In the genomic region with DNA sequence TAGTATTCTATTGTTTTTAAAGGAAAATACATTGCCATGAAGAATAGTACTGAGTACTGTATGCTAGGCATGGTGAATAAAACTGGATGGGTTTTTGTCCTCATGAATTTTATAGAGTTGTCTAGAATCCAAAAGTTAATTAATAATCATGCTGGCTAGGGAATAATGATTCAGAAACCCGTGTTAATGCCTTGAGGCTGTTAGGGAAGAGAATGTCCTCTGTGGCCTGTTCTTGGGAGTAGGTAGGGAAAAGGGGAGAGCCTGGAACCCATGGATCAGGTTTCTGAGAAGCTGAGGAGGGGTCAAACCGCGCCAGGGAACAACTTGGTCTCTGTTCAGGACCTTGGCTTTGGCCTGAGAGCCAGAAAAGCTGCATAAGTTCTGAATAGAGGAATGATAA, we compare ENCODE assay signal across 17 cellular contexts.
A peak's percentile ranks its signal among the peaks of the same experiment; 100 is the strongest.
DNase-seq lines count a peak whose midpoint lies in the region; ATAC-seq and TF ChIP-seq lines count a peak whose summit lies in the region.
"Had no signal": no experiment of that assay in that cellular context is flagged by ENCODE, and none has a peak within 500 bp of the region (broad histone marks: within the 10 kb centered on the region; RNA-seq: fewer than 3 reads in every experiment).

No MANE protein-coding gene starts in this region.

- ATAC-seq in HG02938 (IDR thresholded peaks at IDR 0.05; ENCODE audit: unreplicated experiment) (no peak), HG03039 (IDR thresholded peaks at IDR 0.05; ENCODE audit: unreplicated experiment) (no peak), HG03442 (IDR thresholded peaks at IDR 0.05; ENCODE audit: unreplicated experiment) (no peak)
- ATAC-seq: GM23338 had no signal

- no peak overlapping the region for H3K14ac ChIP-seq in H9 (ENCODE audit: insufficient read depth, low read length)

- H3K56ac ChIP-seq in H9 (ENCODE audit: insufficient read length, low read depth, low read length), result no peak overlapping the region

- no peak overlapping the region for H3K4me2 ChIP-seq in H9 (ENCODE audit: insufficient read depth, insufficient read length, low read length)
- H3K4me2 ChIP-seq: GM23338 had no signal

- no peak overlapping the region for H4K5ac ChIP-seq in H9 (ENCODE audit: insufficient read length, low read depth, low read length)

- no peak overlapping the region for H2AFZ ChIP-seq in H9 (ENCODE audit: low read length)
- H2AFZ ChIP-seq: GM23338 had no signal

- H3K27ac Mint-ChIP-seq in H9, result no peak overlapping the region; a peak in 1 of 7 replicates
- H3K27ac Mint-ChIP-seq: CD4-positive, alpha-beta memory T cell; GM23338; HFFc6 had no signal

- no peaks in the 10 kb centered on the region for H3K9me3 ChIP-seq in H9 (ENCODE audit: control insufficient read depth, low read depth, low read length)
- H3K9me3 ChIP-seq: Caco-2, HAP-1 had no signal

- H4K20me1 ChIP-seq in H9 (ENCODE audit: control insufficient read depth, insufficient read depth, insufficient read length), result no peaks in the 10 kb centered on the region

- no peak overlapping the region for H3K4ac ChIP-seq in H9 (ENCODE audit: low read depth, low read length)

- no peaks in the 10 kb centered on the region for H3K23me2 ChIP-seq in H9 (ENCODE audit: insufficient read length, low read depth, low read length, poor library complexity, severe bottlenecking)

- H3K18ac ChIP-seq in H9 (ENCODE audit: insufficient read length, low read depth, low read length), result no peak overlapping the region

- no CpG with 5 or more reads among the region's 3 CpGs for WGBS in H9 (ENCODE audit: extremely low coverage, insufficient read length, low lambda C conversion rate)

- H3K27me3 Mint-ChIP-seq in H9 (ENCODE audit: low read depth), result no peaks in the 10 kb centered on the region
- H3K27me3 Mint-ChIP-seq: CD4-positive, alpha-beta memory T cell had no signal

- no peak overlapping the region for H2BK15ac ChIP-seq in H9 (ENCODE audit: low read depth, low read length)

- H2BK5ac ChIP-seq in H9 (ENCODE audit: insufficient read length, low read length), result no peak overlapping the region

- in situ Hi-C loops in Caki2 (cut with HindIII; ENCODE audit: low pct_unique_long_range_greater_than_20kb, low sequenced_read_pairs), result no loop called here

- H3K9me3 Mint-ChIP-seq in H9, result peaks cover 3 to 8% of the 10 kb centered on the region in 2 experiments; a peak in 4 of 5 replicates

- H3K79me2 ChIP-seq in H9 (ENCODE audit: insufficient read depth, low read length), result no peaks in the 10 kb centered on the region

- no peaks in the 10 kb centered on the region for H3K4me1 ChIP-seq in H9 (ENCODE audit: insufficient read depth, low read length)
- H3K4me1 ChIP-seq: Caco-2, HAP-1 had no signal

- no peak overlapping the region for H2BK20ac ChIP-seq in H9 (ENCODE audit: low read depth, low read length, poor library complexity, severe bottlenecking)

- no peak overlapping the region for H3K9ac ChIP-seq in H9 (ENCODE audit: extremely low read depth, insufficient read length, low read length)

- no peak overlapping the region for H2AK5ac ChIP-seq in H9 (ENCODE audit: insufficient read length, low read length)

- H3K27ac ChIP-seq in H9 (ENCODE audit: insufficient read length, low read depth, low read length), result no peak overlapping the region

- no peak overlapping the region for H3K23ac ChIP-seq in H9 (ENCODE audit: insufficient read length, low read depth, low read length)

- H3T11ph ChIP-seq in H9 (ENCODE audit: low read length), result no peak overlapping the region

- no peak overlapping the region for H3K4me3 ChIP-seq in epithelial cell of proximal tubule (ENCODE audit: low read depth, low read length)
- H3K4me3 ChIP-seq: GM23338, HAP-1 had no signal

- no peak overlapping the region for H2BK12ac ChIP-seq in H9 (ENCODE audit: insufficient read length, low read depth, low read length)

- no peak for TF ChIP-seq CTCF in epithelial cell of proximal tubule (conservative IDR thresholded peaks at IDR 0.05; ENCODE audit: low read depth, low read length)
- no peak for TF ChIP-seq CTCF in H9 (conservative IDR thresholded peaks at IDR 0.05)

- no peaks in the 10 kb centered on the region for H3K79me1 ChIP-seq in H9 (ENCODE audit: insufficient read depth, low read depth, low read length, poor library complexity, severe bottlenecking)

- H2BK120ac ChIP-seq in H9 (ENCODE audit: low read depth, low read length, poor library complexity, severe bottlenecking), result no peak overlapping the region

- H4K8ac ChIP-seq in H9 (replicated peaks; ENCODE audit: insufficient read length, low read depth, low read length), result no peak overlapping the region

- peaks cover 2 to 13% of the 10 kb centered on the region in 2 experiments for H3K4me1 Mint-ChIP-seq in H9
- H3K4me1 Mint-ChIP-seq: CD4-positive, alpha-beta memory T cell had no signal

- no peak overlapping the region for H4K91ac ChIP-seq in H9 (ENCODE audit: insufficient read length, low read depth, low read length)

- DNase-seq in Caki2 (ENCODE audit: low read depth) (peak; percentile 32), M059J (ENCODE audit: low read depth) (peak; percentile 64), epithelial cell of proximal tubule (ENCODE audit: low read depth) (peak; percentile 57), kidney tubule cell (ENCODE audit: low spot score) (peak; percentile 67), H9 (no peak)
- DNase-seq: C1 segment of cervical spinal cord, Caco-2, DMS 273 treated with DMSO at 0.1 percent for 48 hours, DMS79 treated with DMSO at 0.1 percent for 48 hours, GF-D8, HFFc6 had no signal

- H3K27me3 ChIP-seq in H9 (ENCODE audit: insufficient read depth, low read length), result no peaks in the 10 kb centered on the region

- no peak overlapping the region for H3K4me3 Mint-ChIP-seq in H9
- H3K4me3 Mint-ChIP-seq: CD4-positive, alpha-beta memory T cell; GM23338; HFFc6 had no signal

- H3K36me3 Mint-ChIP-seq in H9 (ENCODE audit: insufficient read depth in 1 of 3, low read depth in 3 of 3), result no peaks in the 10 kb centered on the region; a peak in 2 of 7 replicates
- H3K36me3 Mint-ChIP-seq: CD4-positive, alpha-beta memory T cell had no signal
